ENCODE assay signal across 19 cellular contexts in genomic region chr15:46676233-46677206, GRCh38.
"Had no signal": no experiment of that assay in that cellular context is flagged by ENCODE, and none has a peak within 500 bp of the region (broad histone marks: within the 10 kb centered on the region; RNA-seq: fewer than 3 reads in every experiment).

No MANE protein-coding gene starts in this region.

- FAIRE-seq: colon, islet of Langerhans had no signal

- H3K4me1 ChIP-seq: foreskin keratinocyte, lower lobe of right lung had no signal

- H3K36me3 ChIP-seq: lower lobe of right lung had no signal

- ATAC-seq: activated CD8-positive, alpha-beta T cell treated with anti-CD3 and anti-CD28 coated beads for 36 hours; activated T-helper 17 cell treated with anti-CD3 and anti-CD28 coated beads, Interleukin-2, amount 50 U/mL, for 72 hours; foreskin keratinocyte; left cardiac atrium; lower lobe of right lung; natural killer cell treated with Interleukin-12 subunit alpha and Interleukin-12 subunit beta and Interleukin-15 and Interleukin-18, amount 100 ng/mL, for 72 hours had no signal

- H3K9me3 ChIP-seq: lower lobe of right lung had no signal

- DNase-seq: activated CD4-positive, alpha-beta T cell treated with anti-CD3 and anti-CD28 coated beads, Interleukin-2, amount 10 ng/mL, durations not matched to agents 24 days and 14 days; activated CD8-positive, alpha-beta T cell treated with anti-CD3 and anti-CD28 coated beads for 36 hours; activated naive CD4-positive, alpha-beta T cell; activated T-cell treated with anti-CD3 and anti-CD28 coated beads, Interleukin-2, amount 50 U/mL, for 1 hour; central memory CD4-positive, alpha-beta T cell; endodermal cell; foreskin keratinocyte; hippocampal formation; left cardiac atrium; lower lobe of right lung; retina; stimulated activated CD4-positive, alpha-beta T cell treated with anti-CD3 and anti-CD28 coated beads, Interleukin-12 subunit alpha, Interleukin-12 subunit beta, amount 100 ng/mL, for 4 hours; stimulated activated CD4-positive, alpha-beta T cell treated with anti-CD3 and anti-CD28 coated beads, Interleukin-1b, Interleukin-23, amount 100 ng/mL, for 48 hours; T-helper 9 cell had no signal

- H3K27ac ChIP-seq: epithelial cell of prostate, foreskin keratinocyte, lower lobe of right lung had no signal

- H3K4me3 ChIP-seq: lower lobe of right lung had no signal
